In the genomic region with DNA sequence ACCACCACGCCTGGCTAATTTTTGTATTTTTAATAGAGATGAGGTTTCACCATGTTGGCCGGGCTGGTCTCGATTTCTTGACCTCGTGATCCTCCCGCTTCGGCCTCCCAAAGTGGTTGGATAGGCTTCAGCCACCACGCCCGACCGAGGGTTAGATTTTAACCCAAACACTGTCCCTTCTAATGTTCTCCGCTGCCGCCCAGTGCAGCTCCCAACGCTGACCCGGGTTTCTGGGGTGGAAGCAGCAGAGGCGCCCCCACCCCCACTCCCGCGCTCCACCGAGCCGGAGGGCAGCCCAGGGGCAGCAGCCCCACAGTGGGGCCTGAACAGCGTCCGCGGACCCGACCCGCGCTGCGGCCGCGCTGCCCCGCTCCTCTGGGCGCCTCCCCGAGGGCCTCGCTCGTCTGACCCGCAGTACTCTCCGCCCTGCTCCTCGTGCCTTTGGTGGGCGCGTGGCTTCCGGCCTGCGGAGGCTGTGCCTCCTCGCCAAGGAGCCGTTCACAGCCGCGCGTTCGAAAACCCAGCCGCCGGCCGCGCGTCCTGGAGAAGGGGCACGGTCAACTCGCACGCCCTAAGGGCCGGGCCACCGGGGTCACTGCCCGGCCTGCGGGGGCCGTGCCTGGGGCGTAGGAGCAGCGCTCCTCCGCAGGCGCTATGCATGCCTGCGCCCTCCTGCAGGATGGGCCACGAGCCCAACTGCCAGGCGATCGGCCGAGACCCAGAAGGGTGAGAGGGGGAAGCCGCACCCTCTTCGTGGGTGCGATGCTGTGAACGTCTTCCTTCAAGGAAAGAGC, we compare ENCODE assay signal across 9 cellular contexts.
A peak's percentile ranks its signal among the peaks of the same experiment; 100 is the strongest.
DNase-seq lines count a peak whose midpoint lies in the region; ATAC-seq and TF ChIP-seq lines count a peak whose summit lies in the region.
"Had no signal": no experiment of that assay in that cellular context is flagged by ENCODE, and none has a peak within 500 bp of the region (broad histone marks: within the 10 kb centered on the region; RNA-seq: fewer than 3 reads in every experiment).

No MANE protein-coding gene starts in this region.

- no peak overlapping the region for H4K91ac ChIP-seq in H9 (ENCODE audit: insufficient read length, low read depth, low read length)

- no peak overlapping the region for H2AK5ac ChIP-seq in H9 (ENCODE audit: insufficient read length, low read length)

- POLR2A ChIA-PET in naive thymus-derived CD8-positive, alpha-beta T cell (lab: Charles Lee) = interaction anchor here (0.5 to 1.0 kb wide), 3 partner anchors 725 to 1537 kb away, joined by 3 read pairs; no protein-coding TSS in a partner anchor

- H3K27me3 ChIP-seq in ACC112 (ENCODE audit: insufficient read depth, low read length) (peaks cover 35% of the 10 kb centered on the region), H9 (ENCODE audit: insufficient read depth, low read length) (no peaks in the 10 kb centered on the region), dorsolateral prefrontal cortex (no peaks in the 10 kb centered on the region)

- no peak overlapping the region for H2BK5ac ChIP-seq in H9 (ENCODE audit: insufficient read length, low read length)

- H3K4me3 Mint-ChIP-seq in H9 (no peak overlapping the region), nephron progenitor cell (no peak overlapping the region)
- peak overlapping the region in 9 of 10 donors; percentile 52 to 89 (median 79) for H3K4me3 Mint-ChIP-seq in naive thymus-derived CD8-positive, alpha-beta T cell
- no peak overlapping the region for H3K4me3 Mint-ChIP-seq in activated naive CD4-positive, alpha-beta T cell treated with anti-CD3 and anti-CD28 coated beads for 36 hours

- no peak overlapping the region for H4K8ac ChIP-seq in H9 (replicated peaks; ENCODE audit: insufficient read length, low read depth, low read length)

- H3K9me3 ChIP-seq in H9 (ENCODE audit: control insufficient read depth, low read depth, low read length) = no peaks in the 10 kb centered on the region

- H3K27me3 Mint-ChIP-seq in H9 (ENCODE audit: low read depth) (peaks cover 42% of the 10 kb centered on the region), nephron progenitor cell (ENCODE audit: low read depth, poor library complexity) (peaks cover 3% of the 10 kb centered on the region)
- H3K27me3 Mint-ChIP-seq in naive thymus-derived CD8-positive, alpha-beta T cell = peaks cover 23 to 42% (median 38%) of the 10 kb centered on the region in 5 donors
- peaks cover 53% of the 10 kb centered on the region for H3K27me3 Mint-ChIP-seq in activated naive CD4-positive, alpha-beta T cell treated with anti-CD3 and anti-CD28 coated beads for 36 hours (ENCODE audit: low read depth)

- H3K4me1 Mint-ChIP-seq in H9 = peaks cover 19 to 20% of the 10 kb centered on the region in 2 experiments
- peaks cover 4 to 13% (median 12%) of the 10 kb centered on the region in 4 donors for H3K4me1 Mint-ChIP-seq in naive thymus-derived CD8-positive, alpha-beta T cell
- H3K4me1 Mint-ChIP-seq in nephron progenitor cell = peaks cover 36% of the 10 kb centered on the region
- H3K4me1 Mint-ChIP-seq in activated naive CD4-positive, alpha-beta T cell treated with anti-CD3 and anti-CD28 coated beads for 36 hours (ENCODE audit: low read depth) = peaks cover 7% of the 10 kb centered on the region

- H3K27ac Mint-ChIP-seq in H9 (no peak overlapping the region), nephron progenitor cell (no peak overlapping the region)
- H3K27ac Mint-ChIP-seq in naive thymus-derived CD8-positive, alpha-beta T cell = peak overlapping the region in 5 of 10 donors; percentile 0 to 94 (median 88)
- H3K27ac Mint-ChIP-seq in activated naive CD4-positive, alpha-beta T cell treated with anti-CD3 and anti-CD28 coated beads for 36 hours = no peak overlapping the region
- H3K27ac Mint-ChIP-seq: memory B cell had no signal

- TF ChIP-seq CTCF in H9 (conservative IDR thresholded peaks at IDR 0.05) = no peak
- no peak for TF ChIP-seq CTCF in dorsolateral prefrontal cortex (IDR thresholded peaks at IDR 0.05 in 54 of 56, conservative IDR thresholded peaks at IDR 0.05 in 2 of 56; ENCODE audit: low read depth in 1 of 56, partially characterized antibody in 56 of 56)
- TF ChIP-seq CTCF in nephron progenitor cell (IDR thresholded peaks at IDR 0.05) = no peak

- no peaks in the 10 kb centered on the region for H3K79me1 ChIP-seq in H9 (ENCODE audit: insufficient read depth, low read depth, low read length, poor library complexity, severe bottlenecking)

- H3K27ac ChIP-seq in ACC112 (ENCODE audit: low read depth, low read length) = no peak overlapping the region
- H3K27ac ChIP-seq in H9 (ENCODE audit: insufficient read length, low read depth, low read length) = no peak overlapping the region
- H3K27ac ChIP-seq in dorsolateral prefrontal cortex = peak overlapping the region in 34 of 59 donors; percentile 4 to 90 (median 77)

- no peak overlapping the region for H3K23ac ChIP-seq in H9 (ENCODE audit: insufficient read length, low read depth, low read length)

- H2BK12ac ChIP-seq in H9 (ENCODE audit: insufficient read length, low read depth, low read length) = no peak overlapping the region

- WGBS in H9 (ENCODE audit: extremely low coverage, insufficient read length, low lambda C conversion rate) = no CpG with 5 or more reads among the region's 71 CpGs

- peaks cover 9% of the 10 kb centered on the region in 2 experiments for H3K9me3 Mint-ChIP-seq in H9
- H3K9me3 Mint-ChIP-seq in naive thymus-derived CD8-positive, alpha-beta T cell = peaks cover 0 to 9% (median 5%) of the 10 kb centered on the region in 9 donors
- peaks cover 17% of the 10 kb centered on the region for H3K9me3 Mint-ChIP-seq in nephron progenitor cell
- H3K9me3 Mint-ChIP-seq in activated naive CD4-positive, alpha-beta T cell treated with anti-CD3 and anti-CD28 coated beads for 36 hours = peaks cover 4% of the 10 kb centered on the region

- peak in 1 of 2 donors; percentile 42 for ATAC-seq in naive thymus-derived CD8-positive, alpha-beta T cell

- H3K4me1 ChIP-seq in ACC112 (ENCODE audit: control insufficient read depth, insufficient read depth, low read length, unreplicated experiment) = peaks cover 3% of the 10 kb centered on the region
- no peaks in the 10 kb centered on the region for H3K4me1 ChIP-seq in H9 (ENCODE audit: insufficient read depth, low read length)

- H2BK120ac ChIP-seq in H9 (ENCODE audit: low read depth, low read length, poor library complexity, severe bottlenecking) = no peak overlapping the region

- no peak overlapping the region for H2BK15ac ChIP-seq in H9 (ENCODE audit: low read depth, low read length)

- H2AFZ ChIP-seq in ACC112 (ENCODE audit: low read length, unreplicated experiment) (peak overlapping the region; percentile 47), H9 (ENCODE audit: low read length) (no peak overlapping the region)

- no peak overlapping the region for H3K56ac ChIP-seq in H9 (ENCODE audit: insufficient read length, low read depth, low read length)

- H3K4me3 ChIP-seq in ACC112 (ENCODE audit: low read depth, low read length) = peak overlapping the region; percentile 56
- H3K4me3 ChIP-seq in dorsolateral prefrontal cortex = peak overlapping the region in 56 of 59 donors; percentile 14 to 62 (median 38)

- H3K4me2 ChIP-seq in H9 (ENCODE audit: insufficient read depth, insufficient read length, low read length) = no peak overlapping the region

- peak; percentile 41 for DNase-seq in H9
- DNase-seq in dorsolateral prefrontal cortex = no peak
- peak in 4 of 10 donors; percentile 2 to 34 (median 28) for DNase-seq in naive thymus-derived CD8-positive, alpha-beta T cell
- no peak for DNase-seq in nephron progenitor cell
- DNase-seq in activated naive CD4-positive, alpha-beta T cell treated with anti-CD3 and anti-CD28 coated beads for 36 hours = no peak
- no peak for DNase-seq in HPDE6-E6E7 (ENCODE audit: extremely low spot score)
- DNase-seq in AML-193 (lab: John Stamatoyannopoulos, UW) = no peak

- H3K18ac ChIP-seq in H9 (ENCODE audit: insufficient read length, low read depth, low read length) = no peak overlapping the region

- no peak overlapping the region for H4K5ac ChIP-seq in H9 (ENCODE audit: insufficient read length, low read depth, low read length)

- intact Hi-C loops in dorsolateral prefrontal cortex (cut with DNase I) = loop anchor here (1.0 to 10.0 kb wide), 10 partner anchors 42 to 904 kb away; a partner anchor contains a TSS
- intact Hi-C loops in activated naive CD4-positive, alpha-beta T cell treated with anti-CD3 and anti-CD28 coated beads for 36 hours (cut with micrococcal nuclease) = loop anchor here (1.0 to 10.0 kb wide), 8 partner anchors 157 to 1554 kb away; no protein-coding TSS in a partner anchor

- H3K23me2 ChIP-seq in H9 (ENCODE audit: insufficient read length, low read depth, low read length, poor library complexity, severe bottlenecking) = no peaks in the 10 kb centered on the region

- no peaks in the 10 kb centered on the region for H3K36me3 ChIP-seq in ACC112 (ENCODE audit: insufficient read depth, low read length)

- H3K14ac ChIP-seq in H9 (ENCODE audit: insufficient read depth, low read length) = no peak overlapping the region

- peaks cover 4 to 6% (median 4%) of the 10 kb centered on the region in 3 experiments; a peak in 5 of 7 replicates for H3K36me3 Mint-ChIP-seq in H9 (ENCODE audit: insufficient read depth in 1 of 3, low read depth in 3 of 3)
- peaks cover 0 to 7% (median 6%) of the 10 kb centered on the region in 3 donors for H3K36me3 Mint-ChIP-seq in naive thymus-derived CD8-positive, alpha-beta T cell
- peaks cover 11% of the 10 kb centered on the region for H3K36me3 Mint-ChIP-seq in nephron progenitor cell (ENCODE audit: low read depth)
- no peaks in the 10 kb centered on the region for H3K36me3 Mint-ChIP-seq in activated naive CD4-positive, alpha-beta T cell treated with anti-CD3 and anti-CD28 coated beads for 36 hours (ENCODE audit: low read depth)

- no peaks in the 10 kb centered on the region for H3K79me2 ChIP-seq in ACC112 (ENCODE audit: control insufficient read depth, insufficient read depth, low read length, unreplicated experiment)
- 0 out of 2 replicates have a peak, but pooled peaks cover 1% of the 10 kb centered on the region for H3K79me2 ChIP-seq in H9 (ENCODE audit: insufficient read depth, low read length)

- CTCF ChIA-PET in activated naive CD4-positive, alpha-beta T cell treated with anti-CD3 and anti-CD28 coated beads for 36 hours (lab: Charles Lee) = interaction anchor here (0.5 to 2.0 kb wide), 14 partner anchors 9 to 1970 kb away, joined by 3 to 7 read pairs (median 4); no protein-coding TSS in a partner anchor

- no peaks in the 10 kb centered on the region for H4K20me1 ChIP-seq in H9 (ENCODE audit: control insufficient read depth, insufficient read depth, insufficient read length)

- H3T11ph ChIP-seq in H9 (ENCODE audit: low read length) = no peak overlapping the region

- no peak overlapping the region for H3K4ac ChIP-seq in H9 (ENCODE audit: low read depth, low read length)

- H2BK20ac ChIP-seq in H9 (ENCODE audit: low read depth, low read length, poor library complexity, severe bottlenecking) = no peak overlapping the region

- no peak overlapping the region for H3K9ac ChIP-seq in H9 (ENCODE audit: extremely low read depth, insufficient read length, low read length)

Comparison
In these comparisons a context has a peak if more than half of its experiments do, and no peak if none do; other contexts are left out.
1. H3K27ac ChIP-seq: peak in dorsolateral prefrontal cortex (34 of 59); none in ACC112 (single experiment) and H9 (single experiment).
2. H3K4me3 Mint-ChIP-seq: peak in naive thymus-derived CD8-positive, alpha-beta T cell (9 of 10); none in H9 (0 of 2), nephron progenitor cell (single experiment) and activated naive CD4-positive, alpha-beta T cell treated with anti-CD3 and anti-CD28 coated beads for 36 hours (single experiment).